In genomic region chr5:59831341-59831989, GRCh38 we compare ENCODE assay signal across 29 cellular contexts.
DNase-seq lines count a peak whose midpoint lies in the region; ATAC-seq, FAIRE-seq and TF ChIP-seq lines count a peak whose summit lies in the region.
"Had no signal": no experiment of that assay in that cellular context is flagged by ENCODE, and none has a peak within 500 bp of the region (broad histone marks: within the 10 kb centered on the region; RNA-seq: fewer than 3 reads in every experiment).

No MANE protein-coding gene starts in this region.

- no peaks in the 10 kb centered on the region for H3K79me2 ChIP-seq in PC-9 (ENCODE audit: low read depth)

- H3K27ac Mint-ChIP-seq in activated CD4-positive, alpha-beta T cell treated with anti-CD3 and anti-CD28 coated beads, Interleukin-2, amount 10 ng/mL, durations not matched to agents 24 days and 14 days, result no peak overlapping the region
- H3K27ac Mint-ChIP-seq: activated B cell treated with CpG ODN at 0.5 μM for 24 hours; activated CD8-positive, alpha-beta T cell treated with anti-CD3 and anti-CD28 coated beads, Interleukin-2, amount 10 ng/mL, durations not matched to agents 7 days and 5 days had no signal

- no TSS peak for BruUV-seq in PC-9 (replicated peaks; lab: Mats Ljungman, UMichigan)

- CTCF ChIA-PET in PC-9 (lab: Charles Lee), result interaction anchor here (0.6 kb wide), 1 partner anchor 441 kb away, joined by 3 read pairs; no protein-coding TSS in a partner anchor

- H3K4me3 ChIP-seq in PC-9 (no peak overlapping the region), fibroblast of the aortic adventitia (ENCODE audit: low read depth, low read length) (no peak overlapping the region), WERI-Rb-1 (ENCODE audit: low read depth, low read length) (no peak overlapping the region)
- H3K4me3 ChIP-seq: BLaER1, dorsolateral prefrontal cortex, GM12878, MG63, Peyer's patch, SK-N-MC, upper lobe of right lung had no signal

- POLR2A ChIA-PET in PC-9 (lab: Charles Lee; ENCODE audit: unreplicated experiment), result interaction anchor here (0.6 to 0.7 kb wide), 3 partner anchors 48 to 1221 kb away, joined by 3 to 6 read pairs (median 6); no protein-coding TSS in a partner anchor

- H3K27me3 ChIP-seq in PC-9 (ENCODE audit: insufficient read depth, low read depth) (no peaks in the 10 kb centered on the region), WERI-Rb-1 (ENCODE audit: insufficient read depth, low read depth, severe bottlenecking) (no peaks in the 10 kb centered on the region)
- H3K27me3 ChIP-seq: BLaER1, dorsolateral prefrontal cortex, MG63, Peyer's patch, upper lobe of right lung had no signal

- no peaks in the 10 kb centered on the region for H3K36me3 ChIP-seq in PC-9 (ENCODE audit: low read depth)
- no peaks in the 10 kb centered on the region for H3K36me3 ChIP-seq in WERI-Rb-1
- H3K36me3 ChIP-seq: BLaER1, MG63, Peyer's patch, upper lobe of right lung had no signal

- H3K9me3 Mint-ChIP-seq in activated CD4-positive, alpha-beta T cell treated with anti-CD3 and anti-CD28 coated beads, Interleukin-2, amount 10 ng/mL, durations not matched to agents 24 days and 14 days, result no peaks in the 10 kb centered on the region
- H3K9me3 Mint-ChIP-seq: activated B cell treated with CpG ODN at 0.5 μM for 24 hours had no signal

- H3K4me1 ChIP-seq in PC-9 (replicated peaks; ENCODE audit: insufficient read depth), result no peaks in the 10 kb centered on the region
- H3K4me1 ChIP-seq: BLaER1 had no signal

- no peaks in the 10 kb centered on the region for H3F3A ChIP-seq in PC-9 (ENCODE audit: insufficient read depth, low read depth)

- TF ChIP-seq CTCF in PC-9 (conservative IDR thresholded peaks at IDR 0.05) (no peak), fibroblast of the aortic adventitia (IDR thresholded peaks at IDR 0.05; ENCODE audit: insufficient read depth, low read length) (no peak), WERI-Rb-1 (IDR thresholded peaks at IDR 0.05; ENCODE audit: low read depth, low read length) (no peak)

- H3K9me3 ChIP-seq in PC-9 (ENCODE audit: insufficient read depth, low read depth) (no peaks in the 10 kb centered on the region), WERI-Rb-1 (ENCODE audit: severe bottlenecking) (no peaks in the 10 kb centered on the region)
- H3K9me3 ChIP-seq: BLaER1, MG63, Peyer's patch, upper lobe of right lung had no signal

- FAIRE-seq in urothelium cell line (lab: Jason Lieb, UNC), result no peak
- FAIRE-seq: frontal cortex, GM12878, GM19239, HepG2 had no signal

- no peaks in the 10 kb centered on the region for H4K20me1 ChIP-seq in PC-9 (ENCODE audit: insufficient read depth)
- H4K20me1 ChIP-seq: BLaER1 had no signal

- intact Hi-C loops in activated CD4-positive, alpha-beta T cell treated with anti-CD3 and anti-CD28 coated beads, Interleukin-2, amount 10 ng/mL, durations not matched to agents 24 days and 14 days (cut with micrococcal nuclease), result no loop called here
- intact Hi-C loops in PC-9 (cut with micrococcal nuclease; ENCODE audit: unreplicated experiment), result loop anchor here (5.0 kb wide), 1 partner anchor 431 kb away; no protein-coding TSS in a partner anchor

- H3K27ac ChIP-seq in PC-9 (no peak overlapping the region), WERI-Rb-1 (no peak overlapping the region)
- H3K27ac ChIP-seq: BLaER1, dorsolateral prefrontal cortex, Peyer's patch, SK-N-MC, upper lobe of right lung had no signal

- H3K4me1 Mint-ChIP-seq in activated CD4-positive, alpha-beta T cell treated with anti-CD3 and anti-CD28 coated beads, Interleukin-2, amount 10 ng/mL, durations not matched to agents 24 days and 14 days, result no peaks in the 10 kb centered on the region
- H3K4me1 Mint-ChIP-seq: activated B cell treated with CpG ODN at 0.5 μM for 24 hours had no signal

- H3K4me2 ChIP-seq in PC-9, result no peak overlapping the region
- H3K4me2 ChIP-seq: BLaER1 had no signal

- H3K4me3 Mint-ChIP-seq in activated CD4-positive, alpha-beta T cell treated with anti-CD3 and anti-CD28 coated beads, Interleukin-2, amount 10 ng/mL, durations not matched to agents 24 days and 14 days, result no peak overlapping the region
- H3K4me3 Mint-ChIP-seq: activated B cell treated with CpG ODN at 0.5 μM for 24 hours; activated CD8-positive, alpha-beta T cell treated with anti-CD3 and anti-CD28 coated beads, Interleukin-2, amount 10 ng/mL, durations not matched to agents 7 days and 5 days had no signal

- H3K27me3 Mint-ChIP-seq in activated CD4-positive, alpha-beta T cell treated with anti-CD3 and anti-CD28 coated beads, Interleukin-2, amount 10 ng/mL, durations not matched to agents 24 days and 14 days, result peaks cover 7% of the 10 kb centered on the region

- H2AFZ ChIP-seq in PC-9, result peak overlapping the region; percentile 34; the same call in 1 of the 2 replicates

- no peak for ATAC-seq in HG03039 (IDR thresholded peaks at IDR 0.05; ENCODE audit: unreplicated experiment)
- ATAC-seq: activated CD8-positive, alpha-beta T cell treated with anti-CD3 and anti-CD28 coated beads, Interleukin-2, amount 10 ng/mL, durations not matched to agents 7 days and 5 days; GM12878; HepG2; upper lobe of right lung had no signal

- peak; percentile 6 for DNase-seq in activated CD4-positive, alpha-beta T cell treated with anti-CD3 and anti-CD28 coated beads, Interleukin-2, amount 10 ng/mL, durations not matched to agents 24 days and 14 days
- DNase-seq in activated CD4-positive, alpha-beta T cell treated with anti-CD3 and anti-CD28 coated beads for 1 hour, result no peak
- peak in 1 of 2 experiments; percentile 6 for DNase-seq in PC-9
- DNase-seq in fibroblast of the aortic adventitia (ENCODE audit: low read depth), result peak; percentile 11
- DNase-seq in urothelium cell line (ENCODE audit: low spot score), result no peak
- no peak for DNase-seq in WERI-Rb-1
- DNase-seq in stimulated activated CD4-positive, alpha-beta T cell treated with anti-CD3 and anti-CD28 coated beads, Interleukin-4, amount 100 ng/mL, for 1 hour, result no peak
- DNase-seq: activated B cell treated with CpG ODN at 0.5 μM for 24 hours; activated CD8-positive, alpha-beta T cell treated with anti-CD3 and anti-CD28 coated beads, Interleukin-2, amount 10 ng/mL, durations not matched to agents 7 days and 5 days; activated naive CD4-positive, alpha-beta T cell; activated T-cell treated with anti-CD3 and anti-CD28 coated beads, Interleukin-2, amount 50 U/mL, for 1 hour; amniotic stem cell; Calu3; dorsolateral prefrontal cortex; H7; kidney glomerular epithelial cell; MG63; occipital lobe; Peyer's patch; retina; stimulated activated CD4-positive, alpha-beta T cell treated with anti-CD3 and anti-CD28 coated beads, Interleukin-12 subunit alpha, Interleukin-12 subunit beta, amount 100 ng/mL, for 4 hours; upper lobe of right lung had no signal

- H3K36me3 Mint-ChIP-seq in activated CD4-positive, alpha-beta T cell treated with anti-CD3 and anti-CD28 coated beads, Interleukin-2, amount 10 ng/mL, durations not matched to agents 24 days and 14 days (ENCODE audit: low read depth), result no peaks in the 10 kb centered on the region

- no peaks in the 10 kb centered on the region for H3K9me2 ChIP-seq in PC-9 (ENCODE audit: insufficient read depth)

Comparison
In these comparisons a context has a peak if more than half of its experiments do, and no peak if none do; other contexts are left out.
1. DNase-seq: peak in activated CD4-positive, alpha-beta T cell treated with anti-CD3 and anti-CD28 coated beads, Interleukin-2, amount 10 ng/mL, durations not matched to agents 24 days and 14 days (single experiment) and fibroblast of the aortic adventitia (single experiment); none in activated CD4-positive, alpha-beta T cell treated with anti-CD3 and anti-CD28 coated beads for 1 hour (single experiment), urothelium cell line (single experiment), WERI-Rb-1 (single experiment) and stimulated activated CD4-positive, alpha-beta T cell treated with anti-CD3 and anti-CD28 coated beads, Interleukin-4, amount 100 ng/mL, for 1 hour (single experiment).